8 cellular contexts compared by ENCODE assay signal in the genomic region with DNA sequence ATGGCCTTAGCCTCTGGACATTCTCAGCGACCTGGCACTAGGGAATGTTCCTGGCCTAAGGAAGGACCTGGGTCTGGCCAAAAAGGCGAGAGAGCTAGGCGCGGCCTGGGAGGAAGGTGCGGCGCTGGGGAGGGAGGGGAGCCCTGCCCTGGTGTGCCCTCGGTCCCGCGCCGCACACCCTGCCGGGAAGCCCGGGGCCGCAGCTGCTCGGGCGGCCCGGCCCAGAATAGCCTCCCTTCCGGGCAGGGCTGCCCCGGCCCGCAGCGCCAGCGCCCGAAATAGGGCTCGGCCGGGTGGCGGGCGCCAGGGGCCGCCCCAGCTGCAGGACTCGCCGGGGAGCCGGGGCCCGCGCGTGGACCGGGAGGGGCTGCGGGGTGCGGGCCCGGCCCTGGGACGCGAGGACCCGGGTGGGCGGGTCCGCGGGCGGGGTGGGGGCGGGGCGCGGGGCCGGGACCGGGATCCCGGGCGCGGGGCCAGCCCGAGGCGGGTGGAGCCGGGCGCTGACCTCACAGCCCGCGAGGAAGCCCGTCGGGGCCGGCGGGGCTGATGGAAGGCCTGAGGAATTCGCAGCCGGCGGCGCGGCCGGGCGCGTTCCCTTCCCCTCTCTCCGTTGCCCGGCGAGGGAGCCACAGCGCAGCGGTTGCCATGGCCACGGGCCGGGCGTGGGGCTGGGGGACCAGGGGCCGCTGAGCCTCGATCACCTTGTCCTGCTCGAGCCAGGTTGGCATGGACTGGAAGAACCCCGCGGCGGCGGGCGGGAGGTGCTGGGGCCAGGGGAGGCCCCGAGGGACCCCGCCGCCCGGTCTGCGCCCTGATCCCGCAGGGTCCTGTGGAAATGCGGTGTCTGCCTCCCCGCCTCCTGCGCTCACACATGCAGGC. TPM values are rescaled to one million over a fixed set of nuclear protein-coding genes. Genes with fewer than 3 reads are reported as not detected.
A peak's percentile ranks its signal among the peaks of the same experiment; 100 is the strongest.
DNase-seq lines count a peak whose midpoint lies in the region; ATAC-seq, FAIRE-seq and TF ChIP-seq lines count a peak whose summit lies in the region.

No MANE protein-coding gene starts in this region.

- peaks cover 2 to 3% of the 10 kb centered on the region in 2 donors for H3K4me1 ChIP-seq in small intestine (ENCODE audit: control insufficient read depth in 2 of 2, insufficient read depth in 1 of 2, low read depth in 1 of 2, low read length in 1 of 2)

- TF ChIP-seq CTCF in GM06990 (IDR thresholded peaks at IDR 0.05; ENCODE audit: insufficient read depth, low read length, poor library complexity, severe bottlenecking), result no peak
- TF ChIP-seq CTCF in kidney epithelial cell (IDR thresholded peaks at IDR 0.05; ENCODE audit: insufficient read depth, low read length, poor library complexity, severe bottlenecking), result no peak

- FAIRE-seq in small intestine (lab: Jason Lieb, UNC), result no peak

- no peaks in the 10 kb centered on the region for H3K9me3 ChIP-seq in small intestine (ENCODE audit: control insufficient read depth, low read depth)

- H3K27ac ChIP-seq in cingulate gyrus (ENCODE audit: low read depth, low read length) (peak overlapping the region; percentile 65), small intestine (ENCODE audit: low read depth in 1 of 2, low read length in 1 of 2) (peak overlapping the region; percentile 48 to 88)

- 2 to 7% (median 3%) methylated on average over 20 to 95 of the region's 95 CpGs for WGBS in small intestine, 3 donors

- DNase-seq in GM06990 (ENCODE audit: extremely low read depth, insufficient read length), result no peak
- DNase-seq in NCI-H774 (lab: John Stamatoyannopoulos, UW), result peak; percentile 47
- no peak for DNase-seq in kidney epithelial cell (ENCODE audit: low read depth)
- DNase-seq in small intestine, result peak; percentile 71

- peaks cover 2% of the 10 kb centered on the region; the same call in 1 of the 2 replicates for H3K27me3 ChIP-seq in GM06990 (replicated peaks; ENCODE audit: control insufficient read depth, insufficient read depth, low read length)
- no peaks in the 10 kb centered on the region for H3K27me3 ChIP-seq in kidney epithelial cell (ENCODE audit: control insufficient read depth, insufficient read depth, low read length)
- no peaks in the 10 kb centered on the region for H3K27me3 ChIP-seq in small intestine (ENCODE audit: control insufficient read depth in 2 of 2, insufficient read depth in 2 of 2, low read length in 2 of 2)

- H3K36me3 ChIP-seq in GM06990 (ENCODE audit: control insufficient read depth, insufficient read depth, low read length) (no peaks in the 10 kb centered on the region), kidney epithelial cell (ENCODE audit: control insufficient read depth, insufficient read depth, low read length) (no peaks in the 10 kb centered on the region), small intestine (ENCODE audit: control insufficient read depth in 2 of 2, insufficient read depth in 2 of 2, low read length in 2 of 2) (no peaks in the 10 kb centered on the region)

- ATAC-seq in GM18502 (IDR thresholded peaks at IDR 0.05; ENCODE audit: poor library complexity, unreplicated experiment) (no peak), GM21786 (IDR thresholded peaks at IDR 0.05; ENCODE audit: unreplicated experiment) (no peak), GM18907 (IDR thresholded peaks at IDR 0.05; ENCODE audit: unreplicated experiment) (no peak)

- H3K4me3 ChIP-seq in GM06990 (replicated peaks; ENCODE audit: low read depth, low read length) (peak overlapping the region; percentile 29; the same call in 1 of the 2 replicates), kidney epithelial cell (ENCODE audit: low read depth, low read length) (peak overlapping the region; percentile 22), small intestine (ENCODE audit: low read depth in 1 of 2, low read length in 2 of 2) (peak overlapping the region in 1 of 2 donors; percentile 51)

RNA-seq across cellular contexts. Expression of a gene that starts 18.1 kb away (rescaled TPM):
- total RNA-seq in kidney epithelial cell, result 36.0 and 39.2 TPM in 2 replicates
- polyA plus RNA-seq in small intestine, result 10 to 100 TPM in 1 of 3 donors, 1 to 10 TPM in 2; 3.4 to 67.3 (median 6.5) TPM

RNA-seq across cellular contexts. Expression of a gene that starts 36.7 kb away (rescaled TPM):
- total RNA-seq in kidney epithelial cell, result 32.8 and 34.5 TPM in 2 replicates
- 10 to 100 TPM; 14.9 to 24.9 (median 16.1) TPM for polyA plus RNA-seq in small intestine

Comparison
In these comparisons a context has a peak if more than half of its experiments do, and no peak if none do; other contexts are left out.
1. DNase-seq: peak in NCI-H774 (single experiment) and small intestine (single experiment); none in GM06990 (single experiment) and kidney epithelial cell (single experiment).